Comparison of ENCODE assay signal across 19 cellular contexts in the genomic region with DNA sequence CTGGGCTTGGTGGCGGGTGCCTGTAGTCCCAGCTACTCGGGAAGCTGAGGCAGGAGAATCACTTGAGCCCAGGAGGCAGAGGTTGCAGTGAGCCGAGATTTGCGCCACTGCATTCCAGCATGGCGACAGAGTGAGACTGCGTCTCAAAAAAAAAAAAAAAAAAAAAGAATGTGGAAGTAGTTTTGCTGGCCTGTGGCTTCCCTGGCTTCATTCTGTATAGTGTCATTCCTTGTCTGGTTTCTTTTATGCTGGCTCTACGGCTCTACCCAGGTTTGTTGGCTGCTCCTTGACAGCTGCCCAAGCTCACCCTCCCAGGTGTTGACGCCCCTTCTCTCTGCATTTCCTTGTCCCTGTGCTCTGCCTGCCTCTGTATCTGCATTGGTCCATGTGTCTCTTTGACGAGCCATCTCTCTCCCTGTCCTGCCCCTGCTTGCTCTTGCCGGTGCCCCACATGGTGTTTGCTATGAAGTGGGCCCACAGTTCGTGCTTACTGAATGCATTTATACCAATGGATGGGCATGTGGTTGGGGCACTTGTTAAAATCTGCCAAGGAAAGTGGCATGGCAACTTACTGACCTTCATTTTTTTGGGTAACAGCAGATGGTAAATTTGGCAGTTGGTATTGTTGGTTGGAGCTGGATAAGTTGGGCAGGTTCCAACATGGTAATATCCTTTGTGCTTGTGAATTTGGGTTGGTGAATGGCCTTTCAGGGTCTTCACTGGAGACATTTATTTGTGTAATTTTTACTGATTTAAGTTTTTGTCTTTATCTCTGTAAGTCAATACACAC.
A peak's percentile ranks its signal among the peaks of the same experiment; 100 is the strongest.
DNase-seq lines count a peak whose midpoint lies in the region; ATAC-seq and TF ChIP-seq lines count a peak whose summit lies in the region.
"Had no signal": no experiment of that assay in that cellular context is flagged by ENCODE, and none has a peak within 500 bp of the region (broad histone marks: within the 10 kb centered on the region; RNA-seq: fewer than 3 reads in every experiment).

No MANE protein-coding gene starts in this region.

- H3K9me3 ChIP-seq in smooth muscle cell (replicated peaks; ENCODE audit: low read depth), result no peaks in the 10 kb centered on the region
- H3K9me3 ChIP-seq: adrenal gland, Peyer's patch, right atrium auricular region, tibial nerve had no signal

- H3K27me3 Mint-ChIP-seq in activated CD4-positive, alpha-beta T cell treated with anti-CD3 and anti-CD28 coated beads for 36 hours, result no peaks in the 10 kb centered on the region

- no peak overlapping the region for H2AFZ ChIP-seq in smooth muscle cell (ENCODE audit: low read depth)

- peaks cover 25% of the 10 kb centered on the region for H3F3A ChIP-seq in smooth muscle cell (ENCODE audit: low read depth)

- H3K36me3 ChIP-seq in smooth muscle cell (ENCODE audit: low read depth), result no peaks in the 10 kb centered on the region
- H3K36me3 ChIP-seq: adrenal gland, Peyer's patch, right atrium auricular region, tibial nerve had no signal

- no peak overlapping the region for H3K27ac Mint-ChIP-seq in activated CD4-positive, alpha-beta T cell treated with anti-CD3 and anti-CD28 coated beads for 36 hours

- H3K4me3 Mint-ChIP-seq in activated CD4-positive, alpha-beta T cell treated with anti-CD3 and anti-CD28 coated beads for 36 hours, result no peak overlapping the region

- POLR2A ChIA-PET in activated CD4-positive, alpha-beta T cell treated with anti-CD3 and anti-CD28 coated beads for 36 hours (lab: Charles Lee), result no interaction called here

- no peaks in the 10 kb centered on the region for H3K27me3 ChIP-seq in smooth muscle cell (ENCODE audit: low read depth)
- H3K27me3 ChIP-seq: adrenal gland, Peyer's patch, right atrium auricular region, tibial nerve had no signal

- WGBS in smooth muscle cell (ENCODE audit: low lambda C conversion rate), result 76% methylated on average over 11 of the region's 11 CpGs

- no peak for ATAC-seq in GM21367 (IDR thresholded peaks at IDR 0.05; ENCODE audit: unreplicated experiment)
- no peak for ATAC-seq in activated CD4-positive, alpha-beta T cell treated with anti-CD3 and anti-CD28 coated beads for 36 hours
- ATAC-seq: activated CD4-positive, CD25-positive, alpha-beta regulatory T cell treated with anti-CD3 and anti-CD28 coated beads, Interleukin-2, amount 50 U/mL, for 24 hours had no signal

- no peak for TF ChIP-seq CTCF in smooth muscle cell (IDR thresholded peaks at IDR 0.05; ENCODE audit: borderline replicate concordance, insufficient read depth, poor library complexity, severe bottlenecking)

- H3K4me1 Mint-ChIP-seq in activated CD4-positive, alpha-beta T cell treated with anti-CD3 and anti-CD28 coated beads for 36 hours, result peaks cover 72% of the 10 kb centered on the region

- no peak overlapping the region for H3K4me2 ChIP-seq in smooth muscle cell

- H3K36me3 Mint-ChIP-seq in activated CD4-positive, alpha-beta T cell treated with anti-CD3 and anti-CD28 coated beads for 36 hours (ENCODE audit: low read depth), result peaks cover 13% of the 10 kb centered on the region

- H3K9me3 Mint-ChIP-seq in activated CD4-positive, alpha-beta T cell treated with anti-CD3 and anti-CD28 coated beads for 36 hours (ENCODE audit: low read depth), result no peaks in the 10 kb centered on the region

- peaks cover 90% of the 10 kb centered on the region for H4K20me1 ChIP-seq in smooth muscle cell (ENCODE audit: low read depth)

- H3K4me3 ChIP-seq in smooth muscle cell, result no peak overlapping the region
- H3K4me3 ChIP-seq: adrenal gland, Peyer's patch, right atrium auricular region, tibial nerve had no signal

- H3K4me1 ChIP-seq in smooth muscle cell (ENCODE audit: low read depth), result peaks cover 16% of the 10 kb centered on the region

- H3K27ac ChIP-seq in cingulate gyrus (ENCODE audit: low read depth, low read length) (peak overlapping the region; percentile 73), smooth muscle cell (ENCODE audit: low read depth) (peak overlapping the region; percentile 29)
- H3K27ac ChIP-seq: adrenal gland, Peyer's patch, right atrium auricular region, tibial nerve had no signal

- intact Hi-C loops in activated CD4-positive, alpha-beta T cell treated with anti-CD3 and anti-CD28 coated beads for 36 hours (cut with DNase I, micrococcal nuclease), result no loop called here

- DNase-seq in DMS79 treated with DMSO at 0.1 percent for 48 hours (lab: John Stamatoyannopoulos, UW) (peak; percentile 48), NCI-H2171 treated with DMSO at 0.1 percent for 48 hours (lab: John Stamatoyannopoulos, UW) (peak; percentile 93), smooth muscle cell (lab: John Stamatoyannopoulos, UW; ENCODE audit: unreplicated experiment) (no peak), hypothalamus (lab: John Stamatoyannopoulos, UW) (no peak)
- no peak for DNase-seq in activated CD4-positive, alpha-beta T cell treated with anti-CD3 and anti-CD28 coated beads for 36 hours
- DNase-seq: adrenal gland; effector memory CD4-positive, alpha-beta T cell; GDM1; HCEC 1CT; NCI-H1417 treated with DMSO at 0.1 percent for 48 hours; occipital lobe; Peyer's patch; stimulated activated naive CD4-positive, alpha-beta T cell treated with Interleukin-2 at 50 U/mL for 16 hours; T1000 had no signal

- H3K79me2 ChIP-seq in smooth muscle cell (ENCODE audit: low read depth), result peaks cover 97% of the 10 kb centered on the region

- H3K9ac ChIP-seq in smooth muscle cell (ENCODE audit: low read depth), result no peak overlapping the region

- CTCF ChIA-PET in activated CD4-positive, alpha-beta T cell treated with anti-CD3 and anti-CD28 coated beads for 36 hours (lab: Charles Lee), result interaction anchor here (0.8 kb wide), 1 partner anchor 19 kb away, joined by 4 read pairs; no protein-coding TSS in a partner anchor

Comparison
In these comparisons a context has a peak if more than half of its experiments do, and no peak if none do; other contexts are left out.
1. DNase-seq: peak in DMS79 treated with DMSO at 0.1 percent for 48 hours (single experiment) and NCI-H2171 treated with DMSO at 0.1 percent for 48 hours (single experiment); none in smooth muscle cell (single experiment), activated CD4-positive, alpha-beta T cell treated with anti-CD3 and anti-CD28 coated beads for 36 hours (single experiment) and hypothalamus (0 of 51).